Comparison of ENCODE assay signal across 27 cellular contexts in the genomic region with DNA sequence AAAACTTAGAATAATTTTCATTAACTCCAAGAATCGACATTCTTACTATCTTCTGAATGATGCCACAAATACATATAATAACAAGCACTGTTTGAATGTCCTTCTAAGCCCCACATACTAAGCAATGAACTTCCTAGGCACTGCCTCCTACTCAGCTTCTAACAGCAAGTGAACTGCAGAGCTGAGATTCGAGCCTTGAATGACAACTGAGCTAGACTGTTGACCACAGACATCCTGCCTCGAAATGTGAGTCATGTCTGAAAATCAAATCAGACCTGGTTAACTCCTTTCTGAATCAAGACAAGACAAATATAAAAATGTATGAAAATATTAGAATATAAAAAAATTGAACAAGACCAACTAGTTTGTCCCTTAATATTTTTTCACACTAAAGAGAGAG.
DNase-seq lines count a peak whose midpoint lies in the region; ATAC-seq and TF ChIP-seq lines count a peak whose summit lies in the region.
"Had no signal": no experiment of that assay in that cellular context is flagged by ENCODE, and none has a peak within 500 bp of the region (broad histone marks: within the 10 kb centered on the region; RNA-seq: fewer than 3 reads in every experiment).

No MANE protein-coding gene starts in this region.

- TF ChIP-seq CTCF in spleen (IDR thresholded peaks at IDR 0.05 in 8 of 11, conservative IDR thresholded peaks at IDR 0.05 in 3 of 11) (no peak), adrenal gland (IDR thresholded peaks at IDR 0.05) (no peak)

- H3K4me3 ChIP-seq in spleen = no peak overlapping the region
- H3K4me3 ChIP-seq in adrenal gland = no peak overlapping the region
- H3K4me3 ChIP-seq: A549, BLaER1, cardiac muscle cell, GM23248, prostate gland, SJSA1, skin epidermis, tibial artery had no signal

- no peaks in the 10 kb centered on the region for H3K27me3 ChIP-seq in spleen (replicated peaks in 1 of 7)
- no peaks in the 10 kb centered on the region for H3K27me3 ChIP-seq in adrenal gland
- H3K27me3 ChIP-seq: BLaER1, cardiac muscle cell, SJSA1, tibial artery had no signal

- peaks cover 10% of the 10 kb centered on the region for H3K27me3 Mint-ChIP-seq in activated T-cell treated with anti-CD3 and anti-CD28 coated beads, Interleukin-2, amount 50 U/mL, for 72 hours (ENCODE audit: low read depth)
- peaks cover 8% of the 10 kb centered on the region for H3K27me3 Mint-ChIP-seq in activated T-cell treated with anti-CD3 and anti-CD28 coated beads, Interleukin-2, amount 50 U/mL, for 4 hours (ENCODE audit: low read depth)

- WGBS in spleen, 5 donors = 30 to 37% (median 32%) methylated on average over 3 of the region's 3 CpGs
- WGBS in adrenal gland, 4 donors = 43 to 48% (median 44%) methylated on average over 3 of the region's 3 CpGs

- H3K4me3 Mint-ChIP-seq in activated T-cell treated with anti-CD3 and anti-CD28 coated beads, Interleukin-2, amount 50 U/mL, for 72 hours = no peak overlapping the region
- no peak overlapping the region for H3K4me3 Mint-ChIP-seq in activated T-cell treated with anti-CD3 and anti-CD28 coated beads, Interleukin-2, amount 50 U/mL, for 4 hours
- H3K4me3 Mint-ChIP-seq: T-helper 1 cell treated with Interleukin-12 subunit alpha and Interleukin-12 subunit beta and Interleukin-4 antibody, amounts not matched to agents 30 μg/mL and 1 μg/mL, for 36 hours had no signal

- intact Hi-C loops in spleen (cut with DNase I; ENCODE audit: low total_unique reads) = no loop called here
- intact Hi-C loops in left cardiac atrium (cut with DNase I) = no loop called here
- intact Hi-C loops in adrenal gland (cut with DNase I) = no loop called here

- no peak for DNase-seq in activated T-cell treated with anti-CD3 and anti-CD28 coated beads, Interleukin-2, amount 50 U/mL, for 72 hours
- no peak for DNase-seq in activated T-cell treated with anti-CD3 and anti-CD28 coated beads, Interleukin-2, amount 50 U/mL, for 4 hours
- DNase-seq in RPMI7951 (ENCODE audit: low read depth) (peak; percentile 42), iris pigment epithelial cell (ENCODE audit: low read depth) (peak; percentile 9), spleen (no peak), left cardiac atrium (no peak), adrenal gland (no peak)
- DNase-seq: activated CD4-positive, alpha-beta T cell treated with anti-CD3 and anti-CD28 coated beads for 4 hours; activated effector memory CD4-positive, alpha-beta T cell treated with anti-CD3 and anti-CD28 coated beads, Interleukin-2, amount 50 U/mL, for 16 hours; COR-L47; DMS79; GM23248; NCI-H1436; NCI-H510A treated with DMSO at 0.1 percent for 48 hours; NK-92 treated with Interleukin-12 subunit alpha and Interleukin-12 subunit beta, amount 100 ng/mL, for 24 hours; stimulated activated CD4-positive, alpha-beta T cell treated with anti-CD3 and anti-CD28 coated beads, Interleukin-4, amount 100 ng/mL, for 24 hours; stimulated activated naive CD4-positive, alpha-beta T cell treated with Interleukin-2 at 50 U/mL for 16 hours; tibial artery had no signal

- peaks cover 4 to 7% of the 10 kb centered on the region in 2 donors for H3K9me3 Mint-ChIP-seq in activated T-cell treated with anti-CD3 and anti-CD28 coated beads, Interleukin-2, amount 50 U/mL, for 72 hours
- peaks cover 6% of the 10 kb centered on the region for H3K9me3 Mint-ChIP-seq in activated T-cell treated with anti-CD3 and anti-CD28 coated beads, Interleukin-2, amount 50 U/mL, for 4 hours

- peaks cover 2 to 4% of the 10 kb centered on the region in 2 donors for H3K36me3 Mint-ChIP-seq in activated T-cell treated with anti-CD3 and anti-CD28 coated beads, Interleukin-2, amount 50 U/mL, for 72 hours (ENCODE audit: insufficient read depth in 2 of 2)
- H3K36me3 Mint-ChIP-seq in activated T-cell treated with anti-CD3 and anti-CD28 coated beads, Interleukin-2, amount 50 U/mL, for 4 hours (ENCODE audit: insufficient read depth) = no peaks in the 10 kb centered on the region

- no peaks in the 10 kb centered on the region for H3K4me1 Mint-ChIP-seq in activated T-cell treated with anti-CD3 and anti-CD28 coated beads, Interleukin-2, amount 50 U/mL, for 72 hours (ENCODE audit: low read depth)
- H3K4me1 Mint-ChIP-seq in activated T-cell treated with anti-CD3 and anti-CD28 coated beads, Interleukin-2, amount 50 U/mL, for 4 hours (ENCODE audit: low read depth) = no peaks in the 10 kb centered on the region

- H3K36me3 ChIP-seq in spleen = no peaks in the 10 kb centered on the region
- H3K36me3 ChIP-seq in adrenal gland (replicated peaks in 1 of 2) = no peaks in the 10 kb centered on the region
- H3K36me3 ChIP-seq: BLaER1, cardiac muscle cell, prostate gland, SJSA1, tibial artery had no signal

- H3K27ac ChIP-seq in spleen (no peak overlapping the region), adrenal gland (no peak overlapping the region)
- H3K27ac ChIP-seq: A549, BLaER1, cardiac muscle cell, GM23248, prostate gland, SJSA1, skin epidermis, tibial artery had no signal

- H3K27ac Mint-ChIP-seq in activated T-cell treated with anti-CD3 and anti-CD28 coated beads, Interleukin-2, amount 50 U/mL, for 72 hours = no peak overlapping the region
- H3K27ac Mint-ChIP-seq: T-helper 1 cell treated with Interleukin-12 subunit alpha and Interleukin-12 subunit beta and Interleukin-4 antibody, amounts not matched to agents 30 μg/mL and 1 μg/mL, for 36 hours had no signal

- peak; percentile 38 to 51 for ATAC-seq in activated T-cell treated with anti-CD3 and anti-CD28 coated beads, Interleukin-2, amount 50 U/mL, for 72 hours (replicated peaks in 1 of 2)
- no peak for ATAC-seq in activated T-cell treated with anti-CD3 and anti-CD28 coated beads, Interleukin-2, amount 50 U/mL, for 4 hours
- ATAC-seq in GM18519 (IDR thresholded peaks at IDR 0.05; ENCODE audit: low FRiP score, unreplicated experiment) = no peak
- ATAC-seq in left cardiac atrium = no peak
- ATAC-seq: A549, Panc1 had no signal

- peaks cover 0 to 20% (median 9%) of the 10 kb centered on the region in 8 donors for H3K9me3 ChIP-seq in spleen
- H3K9me3 ChIP-seq in adrenal gland (replicated peaks in 1 of 3) = no peaks in the 10 kb centered on the region
- H3K9me3 ChIP-seq: A549, prostate gland, SJSA1 had no signal

- H3K4me1 ChIP-seq in spleen (no peaks in the 10 kb centered on the region), adrenal gland (replicated peaks in 1 of 2) (no peaks in the 10 kb centered on the region)
- H3K4me1 ChIP-seq: A549, prostate gland, SJSA1, tibial artery had no signal

- no peak for TF ChIP-seq POLR2A in spleen (IDR thresholded peaks at IDR 0.05)
- TF ChIP-seq POLR2A in adrenal gland (IDR thresholded peaks at IDR 0.05) = no peak

Comparison
In these comparisons a context has a peak if more than half of its experiments do, and no peak if none do; other contexts are left out.
1. ATAC-seq: peak in activated T-cell treated with anti-CD3 and anti-CD28 coated beads, Interleukin-2, amount 50 U/mL, for 72 hours (2 of 2); none in activated T-cell treated with anti-CD3 and anti-CD28 coated beads, Interleukin-2, amount 50 U/mL, for 4 hours (0 of 2), GM18519 (single experiment) and left cardiac atrium (0 of 2).
2. DNase-seq: peak in RPMI7951 (single experiment) and iris pigment epithelial cell (single experiment); none in activated T-cell treated with anti-CD3 and anti-CD28 coated beads, Interleukin-2, amount 50 U/mL, for 72 hours (0 of 2), activated T-cell treated with anti-CD3 and anti-CD28 coated beads, Interleukin-2, amount 50 U/mL, for 4 hours (single experiment), spleen (single experiment), left cardiac atrium (single experiment) and adrenal gland (0 of 7).